22 cellular contexts compared by ENCODE assay signal in the genomic region with DNA sequence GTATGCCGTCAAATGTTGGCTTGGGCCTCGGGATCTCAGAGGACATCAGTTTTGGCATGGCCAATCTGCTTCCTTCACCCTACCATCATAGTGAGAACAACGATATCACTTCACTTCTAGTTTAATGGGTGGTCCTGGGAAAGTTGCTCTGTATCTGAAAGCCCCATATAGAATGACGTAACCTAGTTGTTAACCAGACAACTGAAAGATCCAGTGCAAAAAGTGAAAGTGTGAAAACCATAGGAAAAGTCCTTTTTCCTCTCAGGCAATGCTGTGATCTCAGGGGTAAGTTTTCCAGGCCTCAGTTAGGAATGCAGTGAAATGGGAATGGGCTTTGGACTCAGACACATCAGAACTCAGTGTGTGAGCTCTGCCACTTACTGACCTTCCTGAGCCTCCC. TPM values are rescaled to one million over a fixed set of nuclear protein-coding genes. Genes with fewer than 3 reads are reported as not detected.
A peak's percentile ranks its signal among the peaks of the same experiment; 100 is the strongest.
DNase-seq lines count a peak whose midpoint lies in the region; ATAC-seq, FAIRE-seq and TF ChIP-seq lines count a peak whose summit lies in the region.
"Had no signal": no experiment of that assay in that cellular context is flagged by ENCODE, and none has a peak within 500 bp of the region (broad histone marks: within the 10 kb centered on the region; RNA-seq: fewer than 3 reads in every experiment).

No MANE protein-coding gene starts in this region.

- H3K27ac ChIP-seq in HepG2 (ENCODE audit: extremely low read length, insufficient read depth, low read length) (no peak overlapping the region), right lobe of liver (no peak overlapping the region), gastroesophageal sphincter (peak overlapping the region in 3 of 4 donors; percentile 47 to 60 (median 49)), pancreas (peak overlapping the region in 3 of 4 donors; percentile 6 to 30 (median 29))
- H3K27ac ChIP-seq: PC-9 had no signal

- CTCF ChIA-PET in HepG2 (lab: Yijun Ruan, JAX; ENCODE audit: low intra/inter-chr PET ratio, low total read pairs), result no interaction called here

- TF ChIP-seq EP300 in HepG2 (IDR thresholded peaks at IDR 0.05; ENCODE audit: low read depth in 2 of 2, low read length in 2 of 2), result no peak
- TF ChIP-seq EP300 in HepG2 (CRISPR knock-in tag; IDR thresholded peaks at IDR 0.05; ENCODE audit: borderline replicate concordance), result no peak
- TF ChIP-seq EP300 in gastroesophageal sphincter (IDR thresholded peaks at IDR 0.05), result no peak

- no TSS peak for BruUV-seq in HepG2 (replicated peaks; lab: Mats Ljungman, UMichigan)

- POLR2A ChIA-PET in HepG2 (lab: Yijun Ruan, JAX), result interaction anchor here (1.0 kb wide), 1 partner anchor 18 kb away, joined by 4 read pairs; no protein-coding TSS in a partner anchor

- H2AFZ ChIP-seq in HepG2 (ENCODE audit: low read length), result no peak overlapping the region
- H2AFZ ChIP-seq: PC-9 had no signal

- WGBS in HepG2 (ENCODE audit: low lambda C conversion rate), result 73% methylated on average over 4 of the region's 4 CpGs
- WGBS in right lobe of liver (ENCODE audit: insufficient coverage, low coverage, low lambda C conversion rate, missing lambda C conversion rate), result 84% methylated on average over 4 of the region's 4 CpGs
- 66 to 83% methylated on average over 4 of the region's 4 CpGs for WGBS in gastroesophageal sphincter (ENCODE audit: low coverage in 1 of 2), 2 donors
- 86 to 91% methylated on average over 4 of the region's 4 CpGs for WGBS in pancreas, 2 donors

- H3K4me3 ChIP-seq in HepG2 (replicated peaks in 1 of 3; ENCODE audit: insufficient read depth in 1 of 3, low read depth in 2 of 3, low read length in 3 of 3), result no peak overlapping the region
- no peak overlapping the region for H3K4me3 ChIP-seq in right lobe of liver
- H3K4me3 ChIP-seq in gastroesophageal sphincter, result no peak overlapping the region
- no peak overlapping the region for H3K4me3 ChIP-seq in pancreas
- H3K4me3 ChIP-seq: PC-9 had no signal

- H3K9me3 ChIP-seq in HepG2 (ENCODE audit: low read length) (no peaks in the 10 kb centered on the region), right lobe of liver (no peaks in the 10 kb centered on the region), gastroesophageal sphincter (no peaks in the 10 kb centered on the region), pancreas (no peaks in the 10 kb centered on the region)

- DNase-seq in HepG2 (ENCODE audit: low spot score), result no peak
- DNase-seq in right lobe of liver, result no peak
- DNase-seq in pancreas, result no peak
- DNase-seq in SKM-1 (lab: John Stamatoyannopoulos, UW; ENCODE audit: unreplicated experiment), result no peak
- DNase-seq in activated effector memory CD4-positive, alpha-beta T cell treated with Interleukin-2 at 50 U/mL for 16 hours, result no peak
- DNase-seq in 8988T, result no peak
- DNase-seq: AML-193, GDM1, KBM-7, MM.1S, NCI-H1092, NCI-H1436, NCI-H187 treated with DMSO at 0.1 percent for 48 hours, NCI-H2107, NCI-H510A, PC-9, RPMI8226, SHP77 had no signal

- H3K4me1 ChIP-seq in HepG2 (ENCODE audit: insufficient read depth, low read length) (peaks cover 40% of the 10 kb centered on the region), right lobe of liver (no peaks in the 10 kb centered on the region), gastroesophageal sphincter (peaks cover 8 to 32% (median 11%) of the 10 kb centered on the region in 3 donors), pancreas (peaks cover 9 to 18% (median 9%) of the 10 kb centered on the region in 3 donors)

- H3K4me2 ChIP-seq in HepG2 (ENCODE audit: low read depth, low read length), result 0 out of 2 replicates have a peak overlapping the region, but pooled peaks have one; percentile 30
- H3K4me2 ChIP-seq: PC-9 had no signal

- TF ChIP-seq RAD21 in HepG2 (CRISPR knock-in tag; IDR thresholded peaks at IDR 0.05), result no peak

- FAIRE-seq in HepG2 (lab: Jason Lieb, UNC) (no peak), pancreas (lab: Jason Lieb, UNC) (no peak)
- FAIRE-seq: D721Med, GM19239 had no signal

- peak; percentile 9; the same call in 1 of the 3 replicates for ATAC-seq in HepG2
- no peak for ATAC-seq in right lobe of liver
- no peak for ATAC-seq in gastroesophageal sphincter
- no peak for ATAC-seq in pancreas
- ATAC-seq in HG03039 (IDR thresholded peaks at IDR 0.05; ENCODE audit: unreplicated experiment), result no peak

- in situ Hi-C loops in HepG2 (cut with HindIII; ENCODE audit: extremely low pct_ligation_motif_present, low pct_unique_long_range_greater_than_20kb), result no loop called here

- H3K27me3 ChIP-seq in HepG2 (ENCODE audit: control insufficient read depth in 1 of 2, insufficient read depth in 2 of 2, low read length in 2 of 2) (no peaks in the 10 kb centered on the region; a peak in 1 of 5 replicates), right lobe of liver (no peaks in the 10 kb centered on the region), gastroesophageal sphincter (no peaks in the 10 kb centered on the region), pancreas (no peaks in the 10 kb centered on the region)

- no peaks in the 10 kb centered on the region for H3K79me2 ChIP-seq in HepG2 (ENCODE audit: insufficient read depth, low read length)

- intact Hi-C loops in HepG2 (cut with micrococcal nuclease; ENCODE audit: unreplicated experiment) (loop anchor here (2.0 kb wide), 1 partner anchor 13 kb away; no protein-coding TSS in a partner anchor), right lobe of liver (cut with DNase I) (no loop called here), pancreas (cut with DNase I) (no loop called here)

- TF ChIP-seq POLR2A in HepG2 (IDR thresholded peaks at IDR 0.05; ENCODE audit: insufficient read depth in 1 of 2, low read depth in 2 of 2, low read length in 2 of 2) (no peak), right lobe of liver (IDR thresholded peaks at IDR 0.05) (no peak), gastroesophageal sphincter (IDR thresholded peaks at IDR 0.05) (no peak)

- no peak overlapping the region for H3K9ac ChIP-seq in HepG2 (ENCODE audit: insufficient read depth, low read depth, low read length)

- H4K20me1 ChIP-seq in HepG2 (ENCODE audit: insufficient read depth, low read length), result no peaks in the 10 kb centered on the region

- H3K36me3 ChIP-seq in HepG2 (replicated peaks in 1 of 2; ENCODE audit: control insufficient read depth in 1 of 2, insufficient read depth in 2 of 2, low read length in 2 of 2), result no peaks in the 10 kb centered on the region
- H3K36me3 ChIP-seq in right lobe of liver, result no peaks in the 10 kb centered on the region
- no peaks in the 10 kb centered on the region for H3K36me3 ChIP-seq in gastroesophageal sphincter
- H3K36me3 ChIP-seq in pancreas, result no peaks in the 10 kb centered on the region

- TF ChIP-seq CTCF in HepG2 (CRISPR knock-in tag; IDR thresholded peaks at IDR 0.05) (no peak), right lobe of liver (IDR thresholded peaks at IDR 0.05) (no peak), gastroesophageal sphincter (IDR thresholded peaks at IDR 0.05) (no peak), pancreas (IDR thresholded peaks at IDR 0.05) (no peak)

TF ChIP-seq in HepG2, 621 proteins besides CTCF, POLR2A, EP300 and RAD21:
- TF ChIP-seq, protein P1, sequence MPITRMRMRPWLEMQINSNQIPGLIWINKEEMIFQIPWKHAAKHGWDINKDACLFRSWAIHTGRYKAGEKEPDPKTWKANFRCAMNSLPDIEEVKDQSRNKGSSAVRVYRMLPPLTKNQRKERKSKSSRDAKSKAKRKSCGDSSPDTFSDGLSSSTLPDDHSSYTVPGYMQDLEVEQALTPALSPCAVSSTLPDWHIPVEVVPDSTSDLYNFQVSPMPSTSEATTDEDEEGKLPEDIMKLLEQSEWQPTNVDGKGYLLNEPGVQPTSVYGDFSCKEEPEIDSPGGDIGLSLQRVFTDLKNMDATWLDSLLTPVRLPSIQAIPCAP (CRISPR knock-in tag; IDR thresholded peaks at IDR 0.05; ENCODE audit: low read depth), result no peak
- no peak for TF ChIP-seq ZSCAN21 (CRISPR knock-in tag; IDR thresholded peaks at IDR 0.05; ENCODE audit: borderline replicate concordance)
- TF ChIP-seq ATF7 (IDR thresholded peaks at IDR 0.05), result peak; percentile 89
- no peak for TF ChIP-seq ATF7 (CRISPR knock-in tag; IDR thresholded peaks at IDR 0.05)
- TF ChIP-seq BRCA1 (CRISPR knock-in tag; IDR thresholded peaks at IDR 0.05), result no peak
- peak; percentile 78 for TF ChIP-seq ZNF629 (CRISPR knock-in tag; conservative IDR thresholded peaks at IDR 0.05)

RNA-seq across cellular contexts. Expression of a gene that starts 18.6 kb away (rescaled TPM):
- total RNA-seq in HepG2 (2016; rRNA removed; fragmentation: Illumina TruSeq; extraction: Trizol) (89.8 and 135 TPM in 2 replicates), right lobe of liver (10 to 100 TPM; 69.6 to 99.5 (median 78.5) TPM), gastroesophageal sphincter (100 to 1,000 TPM in 2 of 4 donors, 10 to 100 TPM in 2; 94.8 to 137 (median 103) TPM), pancreas (100 to 1,000 TPM in 5 of 6 donors, 10 to 100 TPM in 1; 95.0 to 213 (median 192) TPM)
- total RNA-seq in HepG2 (2016; cell fraction: cytosol; rRNA removed; fragmentation: Illumina TruSeq; extraction: Trizol; ENCODE audit: low read depth), result 15.3 and 17.7 TPM in 2 replicates
- total RNA-seq in HepG2 (2016; cell fraction: insoluble cytoplasmic fraction; rRNA removed; fragmentation: Illumina TruSeq; extraction: Trizol), result 83.4 and 139 TPM in 2 replicates
- total RNA-seq in HepG2 (2016; cell fraction: membrane; rRNA removed; fragmentation: Illumina TruSeq; extraction: Trizol), result 47.8 and 51.7 TPM in 2 replicates
- total RNA-seq in HepG2 (2016; cell fraction: nucleus; rRNA removed; fragmentation: Illumina TruSeq; extraction: Trizol), result 170 and 186 TPM in 2 replicates
- polyA plus RNA-seq in HepG2 (2011; rRNA removed) (134 TPM in 2 replicates), pancreas (100 to 1,000 TPM in 1 of 2 donors, 10 to 100 TPM in 1; 93.4 to 141 TPM)
- polyA plus RNA-seq in HepG2 (2011; cell fraction: cytosol; rRNA removed), result 63.8 and 107 TPM in 2 replicates
- polyA plus RNA-seq in HepG2 (2011; cell fraction: nucleus; rRNA removed), result 45.7 and 54.4 TPM in 2 replicates
- 194 and 216 TPM in 2 replicates for polyA plus RNA-seq in HepG2 (2012)
- polyA plus RNA-seq in HepG2 (2016; cell fraction: cytosol; fragmentation: Illumina TruSeq; extraction: Trizol; ENCODE audit: low read depth), result 12.7 and 13.7 TPM in 2 replicates
- polyA plus RNA-seq in HepG2 (2016; cell fraction: insoluble cytoplasmic fraction; fragmentation: Illumina TruSeq; extraction: Trizol; ENCODE audit: low read depth), result 116 and 118 TPM in 2 replicates
- polyA plus RNA-seq in HepG2 (2016; cell fraction: membrane; fragmentation: Illumina TruSeq; extraction: Trizol; ENCODE audit: low read depth), result 31.8 and 33.5 TPM in 2 replicates
- polyA plus RNA-seq in HepG2 (2016; cell fraction: nucleus; fragmentation: Illumina TruSeq; extraction: Trizol; ENCODE audit: insufficient read depth, low read depth), result 298 and 311 TPM in 2 replicates
- 26.2 and 55.9 TPM in 2 replicates for polyA minus RNA-seq in HepG2 (2011; rRNA and poly(A)+ RNA removed; ENCODE audit: low replicate concordance)
- polyA minus RNA-seq in HepG2 (2011; cell fraction: cytosol; rRNA and poly(A)+ RNA removed), result 118 and 143 TPM in 2 replicates
- 93.7 and 117 TPM in 2 replicates for polyA minus RNA-seq in HepG2 (2011; cell fraction: nucleus; rRNA and poly(A)+ RNA removed)

Comparison
In these comparisons a context has a peak if more than half of its experiments do, and no peak if none do; other contexts are left out.
1. H3K27ac ChIP-seq: peak in gastroesophageal sphincter (3 of 4) and pancreas (3 of 4); none in HepG2 (single experiment) and right lobe of liver (0 of 3).